1 cellular context compared by ENCODE assay signal in genomic region chr4:107050525-107051135, GRCh38.
TF ChIP-seq lines count a peak whose summit lies in the region.

No MANE protein-coding gene starts in this region.

TF ChIP-seq in K562, 482 proteins besides CTCF, POLR2A, EP300 and RAD21 (continued from another document):
- no peak for TF ChIP-seq CEBPG (CRISPR knock-in tag; IDR thresholded peaks at IDR 0.05)
- peak in 1 of 2 experiments; percentile 23; a peak in 1 of 4 replicates for TF ChIP-seq CEBPG (tag; conservative IDR thresholded peaks at IDR 0.05 in 1 of 2, IDR thresholded peaks at IDR 0.05 in 1 of 2)
- TF ChIP-seq SIN3B (IDR thresholded peaks at IDR 0.05; ENCODE audit: low read depth) = no peak
- no peak for TF ChIP-seq MCM3 (IDR thresholded peaks at IDR 0.05)
